ENCODE assay signal across 8 cellular contexts in the genomic region with DNA sequence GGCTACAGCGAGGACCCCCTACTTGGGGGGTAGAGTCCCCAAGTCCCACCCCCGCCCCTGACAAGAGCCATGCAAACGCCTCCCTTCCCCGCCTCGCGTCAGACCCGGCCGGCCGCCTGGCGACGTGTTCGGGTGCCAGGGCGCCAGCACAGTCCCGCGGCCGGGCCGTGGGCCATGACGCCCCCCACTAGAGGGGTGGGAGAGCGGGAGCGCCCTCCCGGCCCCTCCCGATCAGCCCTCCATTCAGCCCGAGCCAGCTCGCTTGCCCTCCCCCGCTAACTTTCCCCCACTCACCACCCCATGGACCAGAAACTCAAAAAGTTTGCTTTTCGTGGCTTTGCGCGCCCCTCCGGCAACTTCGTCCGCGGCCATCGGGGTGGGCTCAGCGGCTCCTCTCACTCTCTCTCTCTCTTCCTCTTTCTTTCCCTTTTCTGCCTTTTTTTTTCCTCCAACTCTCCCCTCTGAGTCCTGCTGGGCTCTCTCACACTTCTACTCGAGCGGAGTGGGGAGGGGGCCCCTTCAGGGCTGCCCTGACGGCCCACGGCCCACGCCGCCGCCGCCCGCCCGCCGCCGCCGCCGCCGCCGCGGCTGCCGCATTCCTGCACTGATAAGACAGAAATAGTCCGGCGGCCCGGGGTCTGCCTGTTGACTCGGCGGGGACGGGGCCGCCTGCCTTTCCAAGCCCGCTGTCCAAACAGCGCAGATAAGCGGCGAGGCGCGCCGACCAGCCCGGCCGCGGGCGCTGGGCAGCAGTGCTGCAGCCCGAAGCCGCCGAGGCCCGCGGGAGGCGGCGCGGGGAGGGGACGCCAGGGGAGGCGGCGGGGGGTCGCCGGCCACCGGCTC. TPM values are rescaled to one million over a fixed set of nuclear protein-coding genes. Genes with fewer than 3 reads are reported as not detected.
DNase-seq lines count a peak whose midpoint lies in the region; ATAC-seq and TF ChIP-seq lines count a peak whose summit lies in the region.

A gene (minus strand): TSS at position 504 of the 843 bp plus-strand sequence. CDS start 132 bp downstream, at position 372.

- peak within 1 kb of the TSS; percentile 77 for H3K4me3 ChIP-seq in PC-3 (ENCODE audit: low read length)
- H3K4me3 ChIP-seq in body of pancreas, result peak within 1 kb of the TSS; percentile 16 to 77
- peak within 1 kb of the TSS; percentile 50 for H3K4me3 ChIP-seq in iPS-15b (ENCODE audit: low read depth, low read length)
- peak within 1 kb of the TSS; percentile 75 for H3K4me3 ChIP-seq in rectal smooth muscle tissue (ENCODE audit: low read length)

- peaks cover 4% of the 10 kb centered on the region for H3K4me1 ChIP-seq in PC-3 (ENCODE audit: insufficient read depth, low read length)
- H3K4me1 ChIP-seq in body of pancreas, result peaks cover 81% of the 10 kb centered on the region
- H3K4me1 ChIP-seq in iPS-15b (ENCODE audit: control insufficient read depth, insufficient read depth, low read length), result peaks cover 11% of the 10 kb centered on the region
- peaks cover 50% of the 10 kb centered on the region for H3K4me1 ChIP-seq in rectal smooth muscle tissue (ENCODE audit: control insufficient read depth, insufficient read depth, low read length)

- H3K27ac ChIP-seq in PC-3 (ENCODE audit: low read length) (no peak within 1 kb of the TSS), body of pancreas (peak within 1 kb of the TSS; percentile 83 to 93 (median 90)), rectal smooth muscle tissue (ENCODE audit: low read depth, low read length) (peak within 1 kb of the TSS; percentile 93)

- no peaks in the 10 kb centered on the region for H3K9me2 ChIP-seq in PC-3 (replicated peaks; ENCODE audit: low read length)

- peak; percentile 30 for ATAC-seq in PC-3
- peak; percentile 68 for ATAC-seq in body of pancreas
- no peak for ATAC-seq in HG03469 (IDR thresholded peaks at IDR 0.05; ENCODE audit: unreplicated experiment)

- H3K9me3 ChIP-seq in PC-3 (ENCODE audit: low read length) (no peaks in the 10 kb centered on the region), body of pancreas (no peaks in the 10 kb centered on the region), iPS-15b (ENCODE audit: control insufficient read depth, insufficient read depth, low read length) (no peaks in the 10 kb centered on the region)

- TF ChIP-seq POLR2A in body of pancreas (IDR thresholded peaks at IDR 0.05), result no peak

- H2AFZ ChIP-seq in PC-3 (ENCODE audit: low read length), result peak within 1 kb of the TSS; percentile 86

- intact Hi-C loops in PC-3 (cut with micrococcal nuclease) (loop anchor here (5.0 kb wide), 1 partner anchor 54 kb away; no protein-coding TSS in a partner anchor), body of pancreas (cut with DNase I) (no loop called here)

- H3K4me2 ChIP-seq in PC-3 (ENCODE audit: low read length), result peak within 1 kb of the TSS; percentile 99

- H3K79me2 ChIP-seq in PC-3 (ENCODE audit: low read length), result no peaks in the 10 kb centered on the region

- BruUV-seq in PC-3 (replicated peaks; lab: Mats Ljungman, UMichigan), result no TSS peak

- H4K20me1 ChIP-seq in PC-3 (ENCODE audit: low read length), result no peaks in the 10 kb centered on the region

- no peaks in the 10 kb centered on the region for H3F3A ChIP-seq in PC-3 (ENCODE audit: low read length, unreplicated experiment)

- CTCF ChIA-PET in PC-3 (lab: Charles Lee), result no interaction called here
- CTCF ChIA-PET in GM10248 (lab: Yijun Ruan, JAX), result interaction anchor here (1.4 to 6.6 kb wide), 4 partner anchors 14 to 125 kb away, joined by 5 to 78 read pairs (median 9); a partner anchor contains a TSS

- H3K9ac ChIP-seq in PC-3 (ENCODE audit: low read length) (peak within 1 kb of the TSS; percentile 59), iPS-15b (ENCODE audit: low read depth, low read length) (no peak within 1 kb of the TSS), rectal smooth muscle tissue (ENCODE audit: low read length) (peak within 1 kb of the TSS; percentile 50)

- no peaks in the 10 kb centered on the region for H3K36me3 ChIP-seq in PC-3 (ENCODE audit: low read depth, low read length)
- H3K36me3 ChIP-seq in body of pancreas (replicated peaks in 1 of 2; ENCODE audit: insufficient read depth in 1 of 2, low read depth in 2 of 2), result no peaks in the 10 kb centered on the region
- H3K36me3 ChIP-seq in iPS-15b (ENCODE audit: control insufficient read depth, insufficient read depth, low read length), result no peaks in the 10 kb centered on the region
- no peaks in the 10 kb centered on the region for H3K36me3 ChIP-seq in rectal smooth muscle tissue (ENCODE audit: control insufficient read depth, insufficient read depth, low read length)

- TF ChIP-seq CTCF in PC-3 (conservative IDR thresholded peaks at IDR 0.05; ENCODE audit: low read depth, low read length) (no peak), body of pancreas (IDR thresholded peaks at IDR 0.05) (peak in 1 of 7 experiments; percentile 15), GM10248 (IDR thresholded peaks at IDR 0.05; ENCODE audit: control extremely low read depth, extremely low read depth, low read depth, missing control alignments) (no peak)

- POLR2A ChIA-PET in PC-3 (lab: Charles Lee; ENCODE audit: unreplicated experiment), result no interaction called here
- POLR2A ChIA-PET in GM10248 (lab: Yijun Ruan, JAX), result no interaction called here

- DNase-seq in NCI-H748 (lab: John Stamatoyannopoulos, UW; ENCODE audit: unreplicated experiment) (peak; percentile 68), NCI-H748 treated with DMSO at 0.1 percent for 48 hours (lab: John Stamatoyannopoulos, UW) (no peak), PC-3 (peak; percentile 25), body of pancreas (peak; percentile 73 to 77 (median 74)), GM10248 (ENCODE audit: extremely low spot score) (no peak)

- 0% methylated on average over 51 to 81 of the region's 84 CpGs for WGBS in body of pancreas, 2 donors

- H3K27me3 ChIP-seq in PC-3 (ENCODE audit: low read length) (no peaks in the 10 kb centered on the region), body of pancreas (no peaks in the 10 kb centered on the region), iPS-15b (ENCODE audit: control insufficient read depth, insufficient read depth, low read length) (peaks cover 77% of the 10 kb centered on the region), rectal smooth muscle tissue (ENCODE audit: control insufficient read depth, insufficient read depth, low read length) (peaks cover 13% of the 10 kb centered on the region)

RNA-seq across cellular contexts. Expression of the gene that starts here (rescaled TPM):
- 8.6 and 9.1 TPM in 2 replicates for total RNA-seq in PC-3 (2014; rRNA removed)
- total RNA-seq in body of pancreas, result 10 to 100 TPM; 22.3 to 37.2 TPM

Comparison
In these comparisons a context has a peak if more than half of its experiments do, and no peak if none do; other contexts are left out.
1. DNase-seq: peak in NCI-H748 (single experiment), PC-3 (single experiment) and body of pancreas (4 of 4); none in NCI-H748 treated with DMSO at 0.1 percent for 48 hours (single experiment) and GM10248 (single experiment).
2. Peak in every context shown above with its lines, with median percentiles within 50 percentile points of each other: H3K4me3 ChIP-seq.